In genomic region chr19:34134190-34135032, GRCh38 we compare ENCODE assay signal across 8 cellular contexts. TPM values are rescaled to one million over a fixed set of nuclear protein-coding genes. Genes with fewer than 3 reads are reported as not detected.
DNase-seq lines count a peak whose midpoint lies in the region; ATAC-seq and TF ChIP-seq lines count a peak whose summit lies in the region.

No MANE protein-coding gene starts in this region.

- H3K9me3 ChIP-seq in endocrine pancreas (ENCODE audit: control insufficient read depth, low read length): no peaks in the 10 kb centered on the region
- no peaks in the 10 kb centered on the region for H3K9me3 ChIP-seq in mesodermal cell (ENCODE audit: control insufficient read depth, low read length)

- H3K4me3 ChIP-seq in HL-60 (replicated peaks; ENCODE audit: insufficient read depth, low read length): peak overlapping the region; percentile 47
- H3K4me3 ChIP-seq in endocrine pancreas (ENCODE audit: control insufficient read depth, insufficient read depth, low read length): peak overlapping the region; percentile 78
- H3K4me3 ChIP-seq in mesodermal cell (ENCODE audit: extremely low read depth, insufficient read depth, low read length, poor library complexity, severe bottlenecking): peak overlapping the region; percentile 70

- peak overlapping the region; percentile 77 for H3K9ac ChIP-seq in endocrine pancreas (ENCODE audit: control insufficient read depth, insufficient read depth, low read length)

- no peak for TF ChIP-seq CTCF in HL-60 (IDR thresholded peaks at IDR 0.05; ENCODE audit: insufficient read depth, low read length)

- DNase-seq in COLO829 (ENCODE audit: low spot score) (peak; percentile 84), HL-60 (ENCODE audit: low read depth in 1 of 2, low spot score in 1 of 2) (peak; percentile 54 to 67), NOMO-1 treated with DMSO at 0.1 percent for 48 hours (lab: John Stamatoyannopoulos, UW; ENCODE audit: unreplicated experiment) (peak; percentile 91)
- peak; percentile 61 for DNase-seq in activated CD8-positive, alpha-beta memory T cell treated with anti-CD3 and anti-CD28 coated beads, Interleukin-2, amount 50 U/mL, for 1 hour (ENCODE audit: extremely low read depth)
- DNase-seq in stimulated activated CD8-positive, alpha-beta memory T cell treated with anti-CD3 and anti-CD28 coated beads, Interleukin-15, amount 100 ng/mL, for 24 hours (ENCODE audit: low read depth): peak; percentile 87

- H3K27ac ChIP-seq in HL-60 (replicated peaks) (peak overlapping the region; percentile 57), mesodermal cell (ENCODE audit: low read depth, low read length, severe bottlenecking) (peak overlapping the region; percentile 49)

- no peaks in the 10 kb centered on the region for H3K36me3 ChIP-seq in endocrine pancreas (ENCODE audit: control insufficient read depth, insufficient read depth, low read length)
- no peaks in the 10 kb centered on the region for H3K36me3 ChIP-seq in mesodermal cell (ENCODE audit: control insufficient read depth, insufficient read depth, low read length)

- H3K4me1 ChIP-seq in endocrine pancreas (ENCODE audit: control insufficient read depth, insufficient read depth, low read length): no peaks in the 10 kb centered on the region
- no peaks in the 10 kb centered on the region for H3K4me1 ChIP-seq in mesodermal cell (ENCODE audit: control insufficient read depth, insufficient read depth, low read length, poor library complexity, severe bottlenecking)

- ATAC-seq in GM19467 (IDR thresholded peaks at IDR 0.05; ENCODE audit: unreplicated experiment): peak; percentile 86

- no peaks in the 10 kb centered on the region for H3K27me3 ChIP-seq in HL-60 (ENCODE audit: insufficient read depth, poor library complexity, severe bottlenecking)
- H3K27me3 ChIP-seq in endocrine pancreas (ENCODE audit: control insufficient read depth, insufficient read depth, low read length): no peaks in the 10 kb centered on the region

- WGBS in mesodermal cell (ENCODE audit: insufficient coverage in 2 of 2), 2 experiments: 2% methylated on average over 41 to 50 of the region's 62 CpGs

RNA-seq across cellular contexts. Expression of gene LSM14A, which starts 37.9 kb away (rescaled TPM):
- polyA plus RNA-seq in mesodermal cell (2013, experiment 1 of 2): 126 TPM
- polyA plus RNA-seq in mesodermal cell (2013, experiment 2 of 2): 117 TPM

Comparison
In these comparisons a context has a peak if more than half of its experiments do, and no peak if none do; other contexts are left out.
1. Peak in every context shown above with its lines: DNase-seq, ATAC-seq, H3K4me3 ChIP-seq and H3K27ac ChIP-seq.